In the genomic region with DNA sequence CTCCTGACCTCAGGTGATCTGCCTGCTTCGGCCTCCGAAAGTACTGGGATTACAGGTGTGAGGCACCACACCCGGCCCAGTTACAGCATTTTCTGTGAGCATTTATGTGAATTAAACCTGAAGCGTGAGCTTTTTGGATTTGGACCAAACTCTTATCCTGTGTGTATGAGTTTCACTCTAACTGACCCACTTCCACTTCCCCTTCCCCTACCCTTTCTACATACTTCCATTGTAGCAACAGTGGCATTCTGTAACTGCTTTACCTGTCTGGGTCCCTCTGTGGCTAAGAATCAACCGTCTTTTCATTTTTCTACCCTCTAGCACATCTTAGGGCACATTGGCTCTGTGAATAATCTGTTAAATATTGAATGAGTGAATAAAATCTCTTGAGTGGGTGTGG, we compare ENCODE assay signal across 2 cellular contexts.
TF ChIP-seq lines count a peak whose summit lies in the region.

No MANE protein-coding gene starts in this region.

TF ChIP-seq in GM12891, 5 proteins besides CTCF, POLR2A, EP300 and RAD21:
- TF ChIP-seq SPI1 (IDR thresholded peaks at IDR 0.05; ENCODE audit: low read depth, low read length) (peak; percentile 92), PAX5 (IDR thresholded peaks at IDR 0.05; ENCODE audit: insufficient read depth, low read length, severe bottlenecking) (no peak)
TF ChIP-seq in GM12891: peak in this region for 1.

TF ChIP-seq in H1, 55 proteins besides CTCF, POLR2A, EP300 and RAD21:
- no peak for TF ChIP-seq KDM5A (IDR thresholded peaks at IDR 0.05; ENCODE audit: low read length)
- TF ChIP-seq, protein P1, sequence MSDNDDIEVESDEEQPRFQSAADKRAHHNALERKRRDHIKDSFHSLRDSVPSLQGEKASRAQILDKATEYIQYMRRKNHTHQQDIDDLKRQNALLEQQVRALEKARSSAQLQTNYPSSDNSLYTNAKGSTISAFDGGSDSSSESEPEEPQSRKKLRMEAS (IDR thresholded peaks at IDR 0.05), result no peak
- TF ChIP-seq, protein P2, sequence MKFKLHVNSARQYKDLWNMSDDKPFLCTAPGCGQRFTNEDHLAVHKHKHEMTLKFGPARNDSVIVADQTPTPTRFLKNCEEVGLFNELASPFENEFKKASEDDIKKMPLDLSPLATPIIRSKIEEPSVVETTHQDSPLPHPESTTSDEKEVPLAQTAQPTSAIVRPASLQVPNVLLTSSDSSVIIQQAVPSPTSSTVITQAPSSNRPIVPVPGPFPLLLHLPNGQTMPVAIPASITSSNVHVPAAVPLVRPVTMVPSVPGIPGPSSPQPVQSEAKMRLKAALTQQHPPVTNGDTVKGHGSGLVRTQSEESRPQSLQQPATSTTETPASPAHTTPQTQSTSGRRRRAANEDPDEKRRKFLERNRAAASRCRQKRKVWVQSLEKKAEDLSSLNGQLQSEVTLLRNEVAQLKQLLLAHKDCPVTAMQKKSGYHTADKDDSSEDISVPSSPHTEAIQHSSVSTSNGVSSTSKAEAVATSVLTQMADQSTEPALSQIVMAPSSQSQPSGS (IDR thresholded peaks at IDR 0.05; ENCODE audit: low read length), result no peak
- TF ChIP-seq CHD1 (IDR thresholded peaks at IDR 0.05; ENCODE audit: low read depth, low read length), result no peak
- TF ChIP-seq CBX8 (IDR thresholded peaks at IDR 0.05; ENCODE audit: borderline replicate concordance, low read depth, low read length), result no peak
- TF ChIP-seq ASH2L (IDR thresholded peaks at IDR 0.05; ENCODE audit: low read length), result no peak
- no peak for TF ChIP-seq KDM4A (IDR thresholded peaks at IDR 0.05; ENCODE audit: low read depth, low read length, severe bottlenecking)
- no peak for TF ChIP-seq SP2 (IDR thresholded peaks at IDR 0.05; ENCODE audit: low read length)
- TF ChIP-seq KDM1A (IDR thresholded peaks at IDR 0.05; ENCODE audit: borderline replicate concordance, low read length), result no peak
- TF ChIP-seq, protein P3, sequence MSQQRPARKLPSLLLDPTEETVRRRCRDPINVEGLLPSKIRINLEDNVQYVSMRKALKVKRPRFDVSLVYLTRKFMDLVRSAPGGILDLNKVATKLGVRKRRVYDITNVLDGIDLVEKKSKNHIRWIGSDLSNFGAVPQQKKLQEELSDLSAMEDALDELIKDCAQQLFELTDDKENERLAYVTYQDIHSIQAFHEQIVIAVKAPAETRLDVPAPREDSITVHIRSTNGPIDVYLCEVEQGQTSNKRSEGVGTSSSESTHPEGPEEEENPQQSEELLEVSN (IDR thresholded peaks at IDR 0.05), result no peak
- no peak for TF ChIP-seq POU5F1 (IDR thresholded peaks at IDR 0.05; ENCODE audit: low read depth, low read length)
- no peak for TF ChIP-seq GABPA (IDR thresholded peaks at IDR 0.05; ENCODE audit: borderline replicate concordance, insufficient read depth, low read length)
